Comparison of ENCODE assay signal across 11 cellular contexts in the genomic region with DNA sequence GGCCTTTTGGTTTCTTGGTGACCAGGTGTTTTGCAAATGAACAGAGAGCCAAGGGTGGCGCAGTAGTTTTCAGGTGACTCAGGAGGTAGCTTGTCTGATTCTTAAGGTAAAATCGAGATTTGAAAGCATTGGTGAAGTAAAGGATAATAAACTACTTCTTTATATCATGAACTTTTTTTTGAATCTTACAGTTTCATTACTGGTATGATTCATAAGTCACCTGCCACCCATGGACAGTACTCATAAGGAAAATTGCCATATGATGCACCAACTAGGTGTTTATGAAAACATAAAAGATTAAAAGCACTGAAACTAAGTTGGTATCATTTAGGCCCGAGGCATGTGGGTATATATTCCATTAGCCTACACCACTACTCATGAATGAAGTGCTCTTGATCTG.
DNase-seq lines count a peak whose midpoint lies in the region; ATAC-seq and TF ChIP-seq lines count a peak whose summit lies in the region.
"Had no signal": no experiment of that assay in that cellular context is flagged by ENCODE, and none has a peak within 500 bp of the region (broad histone marks: within the 10 kb centered on the region; RNA-seq: fewer than 3 reads in every experiment).

No MANE protein-coding gene starts in this region.

- H3K27me3 Mint-ChIP-seq in activated CD8-positive, alpha-beta T cell treated with anti-CD3 and anti-CD28 coated beads for 36 hours, result no peaks in the 10 kb centered on the region
- no peaks in the 10 kb centered on the region for H3K27me3 Mint-ChIP-seq in activated CD8-positive, alpha-beta T cell treated with anti-CD3 and anti-CD28 coated beads, Interleukin-2, amount 10 ng/mL, durations not matched to agents 7 days and 5 days (ENCODE audit: low read depth)

- H3K9me3 ChIP-seq in tibial artery (no peaks in the 10 kb centered on the region), sigmoid colon (no peaks in the 10 kb centered on the region)
- H3K9me3 ChIP-seq: neutrophil, upper lobe of left lung had no signal

- H3K36me3 ChIP-seq in KMS-11 (ENCODE audit: insufficient read depth) (no peaks in the 10 kb centered on the region), tibial artery (no peaks in the 10 kb centered on the region), sigmoid colon (no peaks in the 10 kb centered on the region)
- H3K36me3 ChIP-seq: neutrophil, upper lobe of left lung had no signal

- CTCF ChIA-PET in activated CD8-positive, alpha-beta T cell treated with anti-CD3 and anti-CD28 coated beads for 36 hours (lab: Charles Lee), result interaction anchor here (0.6 to 3.2 kb wide), 5 partner anchors 11 to 62 kb away, joined by 3 to 13 read pairs (median 4); no protein-coding TSS in a partner anchor
- CTCF ChIA-PET in activated CD8-positive, alpha-beta T cell treated with anti-CD3 and anti-CD28 coated beads, Interleukin-2, amount 10 ng/mL, durations not matched to agents 7 days and 5 days (lab: Charles Lee), result interaction anchor here (1.4 kb wide), 1 partner anchor 51 kb away, joined by 6 read pairs; no protein-coding TSS in a partner anchor

- peaks cover 11% of the 10 kb centered on the region for H3K36me3 Mint-ChIP-seq in activated CD8-positive, alpha-beta T cell treated with anti-CD3 and anti-CD28 coated beads for 36 hours (ENCODE audit: low read depth)
- peaks cover 7% of the 10 kb centered on the region for H3K36me3 Mint-ChIP-seq in activated CD8-positive, alpha-beta T cell treated with anti-CD3 and anti-CD28 coated beads, Interleukin-2, amount 10 ng/mL, durations not matched to agents 7 days and 5 days (ENCODE audit: low read depth)

- H3K4me3 ChIP-seq in KMS-11 (IDR thresholded peaks at IDR 0.05; ENCODE audit: insufficient read depth, low read depth, low read length) (no peak overlapping the region), tibial artery (no peak overlapping the region), sigmoid colon (no peak overlapping the region)
- H3K4me3 ChIP-seq: upper lobe of left lung had no signal

- H3K4me1 ChIP-seq in KMS-11 (ENCODE audit: low read depth, poor library complexity, severe bottlenecking) (peaks cover 94% of the 10 kb centered on the region), tibial artery (peaks cover 0 to 33% (median 16%) of the 10 kb centered on the region in 4 donors), sigmoid colon (peaks cover 0 to 26% (median 18%) of the 10 kb centered on the region in 4 donors)

- H2AFZ ChIP-seq in KMS-11 (ENCODE audit: low read depth), result no peak overlapping the region

- peak overlapping the region; percentile 8; the same call in 1 of the 2 replicates for H3K9ac ChIP-seq in KMS-11

- intact Hi-C loops in activated CD8-positive, alpha-beta T cell treated with anti-CD3 and anti-CD28 coated beads for 36 hours (cut with micrococcal nuclease), result loop anchor here (2.0 to 5.0 kb wide), 2 partner anchors 48 to 51 kb away; no protein-coding TSS in a partner anchor
- intact Hi-C loops in tibial artery (cut with DNase I; ENCODE audit: low total_unique reads), result no loop called here
- intact Hi-C loops in sigmoid colon (cut with DNase I), result no loop called here

- 63 to 74% methylated on average over 3 of the region's 3 CpGs for WGBS in sigmoid colon, 2 donors

- no peak for TF ChIP-seq POLR2A in sigmoid colon (IDR thresholded peaks at IDR 0.05)

- peaks cover 90% of the 10 kb centered on the region for H3K79me2 ChIP-seq in KMS-11 (ENCODE audit: insufficient read depth, low read depth)

- no peak for TF ChIP-seq CTCF in activated CD8-positive, alpha-beta T cell treated with anti-CD3 and anti-CD28 coated beads for 36 hours (IDR thresholded peaks at IDR 0.05)
- TF ChIP-seq CTCF in KMS-11 (conservative IDR thresholded peaks at IDR 0.05; ENCODE audit: low read depth, low read length) (no peak), tibial artery (IDR thresholded peaks at IDR 0.05) (no peak), sigmoid colon (IDR thresholded peaks at IDR 0.05) (no peak)

- ATAC-seq in activated CD8-positive, alpha-beta T cell treated with anti-CD3 and anti-CD28 coated beads for 36 hours, result peak; percentile 91
- ATAC-seq in activated CD8-positive, alpha-beta T cell treated with anti-CD3 and anti-CD28 coated beads, Interleukin-2, amount 10 ng/mL, durations not matched to agents 7 days and 5 days, result no peak
- peak; percentile 57 for ATAC-seq in GM21737 (IDR thresholded peaks at IDR 0.05; ENCODE audit: unreplicated experiment)

- H3K4me2 ChIP-seq in KMS-11, result peak overlapping the region; percentile 72

- peak overlapping the region; percentile 89 for H3K27ac ChIP-seq in KMS-11
- H3K27ac ChIP-seq in tibial artery, result no peak overlapping the region
- no peak overlapping the region for H3K27ac ChIP-seq in sigmoid colon
- no peak overlapping the region for H3K27ac ChIP-seq in substantia nigra (ENCODE audit: low read depth, low read length, poor library complexity, severe bottlenecking)
- H3K27ac ChIP-seq: neutrophil, upper lobe of left lung had no signal

- H3K4me1 Mint-ChIP-seq in activated CD8-positive, alpha-beta T cell treated with anti-CD3 and anti-CD28 coated beads for 36 hours (ENCODE audit: low read depth), result peaks cover 70% of the 10 kb centered on the region
- peaks cover 15% of the 10 kb centered on the region for H3K4me1 Mint-ChIP-seq in activated CD8-positive, alpha-beta T cell treated with anti-CD3 and anti-CD28 coated beads, Interleukin-2, amount 10 ng/mL, durations not matched to agents 7 days and 5 days (ENCODE audit: low read depth)

- no peak for TF ChIP-seq EP300 in sigmoid colon (IDR thresholded peaks at IDR 0.05)

- no peaks in the 10 kb centered on the region for H3K27me3 ChIP-seq in KMS-11 (ENCODE audit: insufficient read depth, low read depth)
- H3K27me3 ChIP-seq in tibial artery, result no peaks in the 10 kb centered on the region
- no peaks in the 10 kb centered on the region for H3K27me3 ChIP-seq in sigmoid colon
- H3K27me3 ChIP-seq: neutrophil, upper lobe of left lung had no signal

- POLR2A ChIA-PET in activated CD8-positive, alpha-beta T cell treated with anti-CD3 and anti-CD28 coated beads for 36 hours (lab: Charles Lee), result interaction anchor here (0.6 to 1.1 kb wide), 4 partner anchors 36 to 304 kb away, joined by 3 to 5 read pairs (median 4); no protein-coding TSS in a partner anchor
- POLR2A ChIA-PET in activated CD8-positive, alpha-beta T cell treated with anti-CD3 and anti-CD28 coated beads, Interleukin-2, amount 10 ng/mL, durations not matched to agents 7 days and 5 days (lab: Charles Lee), result interaction anchor here (0.7 kb wide), 1 partner anchor 40 kb away, joined by 3 read pairs; no protein-coding TSS in a partner anchor

- H3K27ac Mint-ChIP-seq in activated CD8-positive, alpha-beta T cell treated with anti-CD3 and anti-CD28 coated beads for 36 hours, result peak overlapping the region; percentile 61
- H3K27ac Mint-ChIP-seq in activated CD8-positive, alpha-beta T cell treated with anti-CD3 and anti-CD28 coated beads, Interleukin-2, amount 10 ng/mL, durations not matched to agents 7 days and 5 days, result no peak overlapping the region

- H3K4me3 Mint-ChIP-seq in activated CD8-positive, alpha-beta T cell treated with anti-CD3 and anti-CD28 coated beads for 36 hours, result no peak overlapping the region
- H3K4me3 Mint-ChIP-seq in activated CD8-positive, alpha-beta T cell treated with anti-CD3 and anti-CD28 coated beads, Interleukin-2, amount 10 ng/mL, durations not matched to agents 7 days and 5 days, result no peak overlapping the region

- H4K20me1 ChIP-seq in KMS-11 (ENCODE audit: insufficient read depth), result no peaks in the 10 kb centered on the region

- peak; percentile 33 for DNase-seq in activated CD8-positive, alpha-beta T cell treated with anti-CD3 and anti-CD28 coated beads for 36 hours
- no peak for DNase-seq in activated CD8-positive, alpha-beta T cell treated with anti-CD3 and anti-CD28 coated beads, Interleukin-2, amount 10 ng/mL, durations not matched to agents 7 days and 5 days
- DNase-seq in stimulated activated CD4-positive, alpha-beta T cell treated with anti-CD3 and anti-CD28 coated beads, Interleukin-4, amount 100 ng/mL, for 1 hour, result peak; percentile 32
- DNase-seq in tibial artery (no peak), sigmoid colon (no peak), substantia nigra (lab: John Stamatoyannopoulos, UW) (no peak)
- DNase-seq: ACHN, upper lobe of left lung had no signal

- H3K9me3 Mint-ChIP-seq in activated CD8-positive, alpha-beta T cell treated with anti-CD3 and anti-CD28 coated beads for 36 hours, result no peaks in the 10 kb centered on the region
- no peaks in the 10 kb centered on the region for H3K9me3 Mint-ChIP-seq in activated CD8-positive, alpha-beta T cell treated with anti-CD3 and anti-CD28 coated beads, Interleukin-2, amount 10 ng/mL, durations not matched to agents 7 days and 5 days (ENCODE audit: insufficient read depth)

Comparison
In these comparisons a context has a peak if more than half of its experiments do, and no peak if none do; other contexts are left out.
1. DNase-seq: peak in activated CD8-positive, alpha-beta T cell treated with anti-CD3 and anti-CD28 coated beads for 36 hours (single experiment) and stimulated activated CD4-positive, alpha-beta T cell treated with anti-CD3 and anti-CD28 coated beads, Interleukin-4, amount 100 ng/mL, for 1 hour (single experiment); none in activated CD8-positive, alpha-beta T cell treated with anti-CD3 and anti-CD28 coated beads, Interleukin-2, amount 10 ng/mL, durations not matched to agents 7 days and 5 days (single experiment), tibial artery (0 of 2), sigmoid colon (single experiment) and substantia nigra (0 of 49).